Comparison of ENCODE assay signal across 34 cellular contexts in the genomic region with DNA sequence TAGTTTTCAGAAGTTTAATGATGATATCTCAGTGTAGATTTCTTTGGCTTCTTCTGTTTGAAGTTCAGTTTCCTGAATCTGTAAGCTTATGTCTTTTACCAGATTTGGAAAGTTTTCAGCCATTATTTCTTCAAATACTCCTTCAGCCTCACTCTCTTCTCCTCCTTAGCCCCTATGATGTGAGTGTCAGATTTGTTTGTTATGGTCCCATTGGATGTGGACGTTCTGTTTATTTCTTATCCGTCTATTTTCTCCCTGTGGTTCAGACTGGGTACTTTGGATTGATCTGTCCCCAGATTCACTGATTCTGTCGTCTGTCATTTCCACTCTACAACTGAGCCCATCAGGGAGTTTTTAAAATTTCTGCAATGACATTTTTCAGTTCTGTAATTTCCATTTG.
"Had no signal": no experiment of that assay in that cellular context is flagged by ENCODE, and none has a peak within 500 bp of the region (broad histone marks: within the 10 kb centered on the region; RNA-seq: fewer than 3 reads in every experiment).

No MANE protein-coding gene starts in this region.

- H3K27me3 ChIP-seq: ascending aorta, breast epithelium had no signal

- H3K9ac ChIP-seq: KMS-11 had no signal

- H3K36me3 ChIP-seq: ascending aorta, breast epithelium, WERI-Rb-1 had no signal

- H3K27ac Mint-ChIP-seq: activated CD4-positive, alpha-beta memory T cell treated with anti-CD3 and anti-CD28 coated beads, Interleukin-2, amount 10 ng/mL, durations not matched to agents 7 days and 5 days; activated CD8-positive, alpha-beta memory T cell treated with anti-CD3 and anti-CD28 coated beads, Interleukin-2, amount 10 ng/mL, durations not matched to agents 7 days and 5 days; activated naive CD4-positive, alpha-beta T cell treated with anti-CD3 and anti-CD28 coated beads, Interleukin-2, amount 50 U/mL, for 24 hours; activated naive CD8-positive, alpha-beta T cell treated with anti-CD3 and anti-CD28 coated beads, Interleukin-2, amount 10 ng/mL, durations not matched to agents 7 days and 5 days had no signal

- H3K4me1 Mint-ChIP-seq: activated naive CD4-positive, alpha-beta T cell treated with anti-CD3 and anti-CD28 coated beads, Interleukin-2, amount 50 U/mL, for 24 hours had no signal

- H3K27ac ChIP-seq: ascending aorta, breast epithelium, KMS-11, RWPE1, WERI-Rb-1 had no signal

- H3K4me3 Mint-ChIP-seq: activated CD4-positive, alpha-beta memory T cell treated with anti-CD3 and anti-CD28 coated beads, Interleukin-2, amount 10 ng/mL, durations not matched to agents 7 days and 5 days; activated CD8-positive, alpha-beta memory T cell treated with anti-CD3 and anti-CD28 coated beads, Interleukin-2, amount 10 ng/mL, durations not matched to agents 7 days and 5 days; activated naive CD4-positive, alpha-beta T cell treated with anti-CD3 and anti-CD28 coated beads, Interleukin-2, amount 50 U/mL, for 24 hours; activated naive CD8-positive, alpha-beta T cell treated with anti-CD3 and anti-CD28 coated beads, Interleukin-2, amount 10 ng/mL, durations not matched to agents 7 days and 5 days had no signal

- ATAC-seq: activated CD8-positive, alpha-beta memory T cell treated with anti-CD3 and anti-CD28 coated beads, Interleukin-2, amount 10 ng/mL, durations not matched to agents 7 days and 5 days; PC-3; Right ventricle myocardium inferior had no signal

- H3K36me3 Mint-ChIP-seq: activated CD8-positive, alpha-beta memory T cell treated with anti-CD3 and anti-CD28 coated beads, Interleukin-2, amount 10 ng/mL, durations not matched to agents 7 days and 5 days; activated naive CD4-positive, alpha-beta T cell treated with anti-CD3 and anti-CD28 coated beads, Interleukin-2, amount 50 U/mL, for 24 hours; activated naive CD8-positive, alpha-beta T cell treated with anti-CD3 and anti-CD28 coated beads, Interleukin-2, amount 10 ng/mL, durations not matched to agents 7 days and 5 days had no signal

- H3K4me3 ChIP-seq: ascending aorta, breast epithelium had no signal

- DNase-seq: activated CD4-positive, alpha-beta memory T cell treated with anti-CD3 and anti-CD28 coated beads, Interleukin-2, amount 10 ng/mL, durations not matched to agents 7 days and 5 days; activated CD4-positive, alpha-beta T cell treated with anti-CD3 and anti-CD28 coated beads for 1 hour; activated CD4-positive, alpha-beta T cell treated with anti-CD3 and anti-CD28 coated beads for 48 hours; activated CD4-positive, CD25-positive, alpha-beta regulatory T cell; activated CD8-positive, alpha-beta memory T cell treated with anti-CD3 and anti-CD28 coated beads for 24 hours; activated CD8-positive, alpha-beta memory T cell treated with anti-CD3 and anti-CD28 coated beads, Interleukin-2, amount 10 ng/mL, durations not matched to agents 7 days and 5 days; activated CD8-positive, alpha-beta memory T cell treated with anti-CD3 and anti-CD28 coated beads, Interleukin-2, amount 50 U/mL, for 48 hours; activated effector memory CD4-positive, alpha-beta T cell treated with anti-CD3 and anti-CD28 coated beads, Interleukin-2, amount 50 U/mL, for 16 hours; activated naive CD4-positive, alpha-beta T cell treated with Interleukin-2 at 50 U/mL for 16 hours; activated naive CD8-positive, alpha-beta T cell treated with anti-CD3 and anti-CD28 coated beads, Interleukin-2, amount 10 ng/mL, durations not matched to agents 7 days and 5 days; activated T-cell treated with anti-CD3 and anti-CD28 coated beads, Interleukin-2, amount 50 U/mL, for 48 hours; amygdala; MM.1S; MV-4-11; NCI-H1092; NCI-H1436 treated with DMSO at 0.1 percent for 48 hours; NCI-H1694 treated with DMSO at 0.1 percent for 48 hours; NCI-H2029; NCI-H510A; NCI-H526; NCI-H748 treated with DMSO at 0.1 percent for 48 hours; NK-92 treated with Interleukin-12 subunit alpha and Interleukin-12 subunit beta, amount 100 ng/mL, for 24 hours; PC-3; SIG-M5; SW 1271; T-helper 1 cell; T1000; WERI-Rb-1 had no signal

- H3K4me2 ChIP-seq: KMS-11 had no signal

- H3K9me3 ChIP-seq: ascending aorta, breast epithelium had no signal

- H3K9me3 Mint-ChIP-seq: activated CD4-positive, alpha-beta memory T cell treated with anti-CD3 and anti-CD28 coated beads, Interleukin-2, amount 10 ng/mL, durations not matched to agents 7 days and 5 days; activated naive CD4-positive, alpha-beta T cell treated with anti-CD3 and anti-CD28 coated beads, Interleukin-2, amount 50 U/mL, for 24 hours; activated naive CD8-positive, alpha-beta T cell treated with anti-CD3 and anti-CD28 coated beads, Interleukin-2, amount 10 ng/mL, durations not matched to agents 7 days and 5 days had no signal
